Comparison of ENCODE assay signal across 22 cellular contexts in genomic region chr10:106619353-106619752, GRCh38.
"Had no signal": no experiment of that assay in that cellular context is flagged by ENCODE, and none has a peak within 500 bp of the region (broad histone marks: within the 10 kb centered on the region; RNA-seq: fewer than 3 reads in every experiment).

No MANE protein-coding gene starts in this region.

- H3K27ac Mint-ChIP-seq: naive thymus-derived CD8-positive, alpha-beta T cell; stimulated activated naive B cell treated with anti-CD40 and anti-IgM and Interleukin-4, amounts not matched to agents 10 μg/mL and 1 μg/mL and 100 μg/mL, for 72 hours; stimulated activated naive CD8-positive, alpha-beta T cell treated with anti-CD3 and anti-CD28 coated beads, Interleukin-15, Interleukin-2, amounts not matched to agents 100 ng/mL and 50 ng/mL, for 24 hours had no signal

- H3K36me3 ChIP-seq: esophagus muscularis mucosa, left lung, lower lobe of right lung, prostate gland, transverse colon, vagina had no signal

- H3K36me3 Mint-ChIP-seq: naive thymus-derived CD8-positive, alpha-beta T cell; stimulated activated naive B cell treated with anti-CD40 and anti-IgM and Interleukin-4, amounts not matched to agents 10 μg/mL and 1 μg/mL and 100 μg/mL, for 72 hours had no signal

- H3K27me3 ChIP-seq: cardiac muscle cell, esophagus muscularis mucosa, foreskin keratinocyte, hepatocyte, left lung, transverse colon, vagina had no signal

- DNase-seq: dermis blood vessel endothelial cell; effector memory CD4-positive, alpha-beta T cell; foreskin keratinocyte; glutamatergic neuron; left cardiac atrium; left lung; lower lobe of right lung; naive thymus-derived CD8-positive, alpha-beta T cell; right cardiac atrium; small intestine; stimulated activated CD4-positive, alpha-beta T cell treated with anti-CD3 and anti-CD28 coated beads, Interleukin-15, amount 100 ng/mL, for 24 hours; stimulated activated CD4-positive, alpha-beta T cell treated with anti-CD3 and anti-CD28 coated beads, Interleukin-2, amount 100 ng/mL, for 48 hours; stimulated activated naive B cell treated with anti-CD40 and anti-IgM and Interleukin-4, amounts not matched to agents 10 μg/mL and 1 μg/mL and 100 μg/mL, for 72 hours; transverse colon had no signal

- H3K9ac ChIP-seq: parathyroid adenoma had no signal

- H3K27me3 Mint-ChIP-seq: stimulated activated naive CD8-positive, alpha-beta T cell treated with anti-CD3 and anti-CD28 coated beads, Interleukin-15, Interleukin-2, amounts not matched to agents 100 ng/mL and 50 ng/mL, for 24 hours had no signal

- H3K4me1 Mint-ChIP-seq: naive thymus-derived CD8-positive, alpha-beta T cell; stimulated activated naive B cell treated with anti-CD40 and anti-IgM and Interleukin-4, amounts not matched to agents 10 μg/mL and 1 μg/mL and 100 μg/mL, for 72 hours had no signal

- H3K4me1 ChIP-seq: foreskin keratinocyte, left lung, lower lobe of right lung, parathyroid adenoma, prostate gland, vagina had no signal

- H3K9me3 ChIP-seq: esophagus muscularis mucosa, left lung, lower lobe of right lung, prostate gland, transverse colon, vagina had no signal

- H3K27ac ChIP-seq: cardiac muscle cell, coronary artery, foreskin keratinocyte, hepatocyte, left lung, lower lobe of right lung, parathyroid adenoma, prostate gland, transverse colon, vagina had no signal

- H3K4me3 ChIP-seq: cardiac muscle cell, coronary artery, esophagus muscularis mucosa, hepatocyte, left lung, lower lobe of right lung, prostate gland, transverse colon, vagina had no signal

- H3K4me3 Mint-ChIP-seq: naive thymus-derived CD8-positive, alpha-beta T cell; stimulated activated naive B cell treated with anti-CD40 and anti-IgM and Interleukin-4, amounts not matched to agents 10 μg/mL and 1 μg/mL and 100 μg/mL, for 72 hours; stimulated activated naive CD8-positive, alpha-beta T cell treated with anti-CD3 and anti-CD28 coated beads, Interleukin-15, Interleukin-2, amounts not matched to agents 100 ng/mL and 50 ng/mL, for 24 hours had no signal

- H3K9me3 Mint-ChIP-seq: stimulated activated naive CD8-positive, alpha-beta T cell treated with anti-CD3 and anti-CD28 coated beads, Interleukin-15, Interleukin-2, amounts not matched to agents 100 ng/mL and 50 ng/mL, for 24 hours had no signal

- ATAC-seq: foreskin keratinocyte; left lung; lower lobe of right lung; naive thymus-derived CD8-positive, alpha-beta T cell; stimulated activated naive B cell treated with anti-CD40 and anti-IgM and Interleukin-4, amounts not matched to agents 10 μg/mL and 1 μg/mL and 100 μg/mL, for 72 hours had no signal
